17 cellular contexts compared by ENCODE assay signal in the genomic region with DNA sequence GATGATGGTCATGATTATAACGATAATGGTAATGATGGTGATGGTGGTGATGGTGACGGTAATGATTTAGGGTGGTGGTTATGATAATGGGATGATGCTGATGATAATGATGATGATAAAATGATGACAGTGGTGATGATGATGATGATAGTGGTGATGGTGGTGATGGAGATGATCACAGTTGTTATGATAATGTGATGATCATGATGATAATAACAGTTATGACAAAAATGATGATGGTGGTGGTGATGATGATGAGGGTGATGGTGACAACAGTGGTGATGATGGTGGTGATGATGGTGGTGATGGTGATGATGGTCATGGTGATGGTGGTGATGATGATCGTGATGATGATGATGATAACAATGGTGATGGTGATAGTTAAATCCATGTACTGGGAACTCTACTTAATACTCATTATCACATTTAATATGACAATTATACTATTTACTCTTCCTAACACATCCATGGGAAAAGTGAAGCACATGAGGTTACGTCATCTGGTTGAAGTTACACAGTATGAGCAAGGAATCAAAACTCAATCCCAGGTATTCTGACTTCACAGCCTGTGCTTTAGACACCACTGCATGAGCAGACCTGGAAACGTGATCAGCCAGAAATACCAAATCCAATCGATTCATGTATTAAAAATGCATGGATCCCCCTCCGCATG.
DNase-seq lines count a peak whose midpoint lies in the region; ATAC-seq, FAIRE-seq and TF ChIP-seq lines count a peak whose summit lies in the region.
"Had no signal": no experiment of that assay in that cellular context is flagged by ENCODE, and none has a peak within 500 bp of the region (broad histone marks: within the 10 kb centered on the region; RNA-seq: fewer than 3 reads in every experiment).

No MANE protein-coding gene starts in this region.

- TF ChIP-seq POLR2A in GM12891 (IDR thresholded peaks at IDR 0.05; ENCODE audit: low read depth, low read length) (no peak), H1 (IDR thresholded peaks at IDR 0.05; ENCODE audit: control extremely low read depth in 1 of 2, low read depth in 2 of 2, low read length in 2 of 2) (no peak)

- H3K23ac ChIP-seq in H1 (ENCODE audit: insufficient read length), result no peak overlapping the region

- H4K91ac ChIP-seq in H1 (replicated peaks; ENCODE audit: insufficient read length, low read length), result no peak overlapping the region

- POLR2A ChIA-PET in HEK293 (lab: Yijun Ruan, JAX), result no interaction called here
- POLR2A ChIA-PET in H1 (lab: Charles Lee; ENCODE audit: partially characterized antibody), result interaction anchor here (1.3 kb wide), 1 partner anchor 8 kb away, joined by 5 read pairs; no protein-coding TSS in a partner anchor
- POLR2A ChIA-PET in naive thymus-derived CD8-positive, alpha-beta T cell (lab: Charles Lee), result no interaction called here

- no peaks in the 10 kb centered on the region for H3K36me3 Mint-ChIP-seq in astrocyte (ENCODE audit: low read depth, unreplicated experiment)
- peaks cover 0 to 24% (median 11%) of the 10 kb centered on the region in 3 donors for H3K36me3 Mint-ChIP-seq in naive thymus-derived CD8-positive, alpha-beta T cell
- H3K36me3 Mint-ChIP-seq in stimulated activated effector memory CD8-positive, alpha-beta T cell treated with anti-CD3 and anti-CD28 coated beads, Interleukin-12 subunit alpha, Interleukin-12 subunit beta, amount 100 ng/mL, for 72 hours, result no peaks in the 10 kb centered on the region

- no peak overlapping the region for H4K8ac ChIP-seq in H1 (ENCODE audit: extremely low read depth, insufficient read depth, low read length)

- H3K9ac ChIP-seq in astrocyte (ENCODE audit: low read length), result no peak overlapping the region
- no peak overlapping the region for H3K9ac ChIP-seq in H1 (replicated peaks in 1 of 4; ENCODE audit: extremely low read depth in 1 of 4, low read depth in 3 of 4, low read length in 3 of 4)

- DNase-seq in GM12891 (ENCODE audit: insufficient read length, low spot score) (no peak), astrocyte (ENCODE audit: low read depth) (no peak), H1 (ENCODE audit: low read depth in 1 of 2, low spot score in 2 of 2) (no peak), WERI-Rb-1 (no peak)
- no peak for DNase-seq in naive thymus-derived CD8-positive, alpha-beta T cell
- no peak for DNase-seq in stimulated activated effector memory CD8-positive, alpha-beta T cell treated with anti-CD3 and anti-CD28 coated beads, Interleukin-12 subunit alpha, Interleukin-12 subunit beta, amount 100 ng/mL, for 72 hours (ENCODE audit: low spot score in 2 of 2)
- DNase-seq: C1 segment of cervical spinal cord; Calu3; CD4-positive, alpha-beta memory T cell; COR-L47; DMS53; DMS79 treated with DMSO at 0.1 percent for 48 hours had no signal

- H3K79me2 ChIP-seq in astrocyte (ENCODE audit: insufficient read depth, low read length) (no peaks in the 10 kb centered on the region), H1 (ENCODE audit: control insufficient read depth in 1 of 2, insufficient read depth in 2 of 2, low read length in 2 of 2) (no peaks in the 10 kb centered on the region)

- ATAC-seq in naive thymus-derived CD8-positive, alpha-beta T cell, result no peak
- no peak for ATAC-seq in stimulated activated effector memory CD8-positive, alpha-beta T cell treated with anti-CD3 and anti-CD28 coated beads, Interleukin-12 subunit alpha, Interleukin-12 subunit beta, amount 100 ng/mL, for 72 hours
- ATAC-seq: GM23338 had no signal

- 80 to 100% methylated on average over 1 to 7 of the region's 7 CpGs for WGBS in H1 (ENCODE audit: extremely low coverage in 1 of 2, insufficient coverage in 1 of 2, insufficient read length in 1 of 2, insufficient replicate concordance in 2 of 2, low coverage in 1 of 2, low lambda C conversion rate in 2 of 2, missing lambda C conversion rate in 1 of 2), 2 experiments

- no peak overlapping the region for H2BK120ac ChIP-seq in H1 (replicated peaks; ENCODE audit: low read depth, low read length)

- peak overlapping the region; percentile 89 for H3K56ac ChIP-seq in H1 (replicated peaks; ENCODE audit: insufficient read length, low read depth, low read length)

- no peak overlapping the region for H3K4ac ChIP-seq in H1 (replicated peaks; ENCODE audit: insufficient read length, low read depth, low read length)

- H3K27ac ChIP-seq in HEK293 (ENCODE audit: extremely low read depth, low read depth, low read length), result no peak overlapping the region
- no peak overlapping the region for H3K27ac ChIP-seq in astrocyte (ENCODE audit: low read depth, low read length)
- H3K27ac ChIP-seq in H1 (ENCODE audit: low read depth, low read length), result no peak overlapping the region
- H3K27ac ChIP-seq in WERI-Rb-1, result no peak overlapping the region

- H2BK5ac ChIP-seq in H1 (ENCODE audit: low read depth, low read length), result no peak overlapping the region

- H4K5ac ChIP-seq in H1 (ENCODE audit: insufficient read length, low read depth, low read length), result no peak overlapping the region

- H3K27ac Mint-ChIP-seq in astrocyte (ENCODE audit: unreplicated experiment), result no peak overlapping the region
- no peak overlapping the region for H3K27ac Mint-ChIP-seq in naive thymus-derived CD8-positive, alpha-beta T cell
- H3K27ac Mint-ChIP-seq in stimulated activated effector memory CD8-positive, alpha-beta T cell treated with anti-CD3 and anti-CD28 coated beads, Interleukin-12 subunit alpha, Interleukin-12 subunit beta, amount 100 ng/mL, for 72 hours, result no peak overlapping the region
- H3K27ac Mint-ChIP-seq: CD4-positive, alpha-beta memory T cell; GM23338 had no signal

- no peak overlapping the region for H3K18ac ChIP-seq in H1 (ENCODE audit: extremely low read depth, low read length)

- H2AFZ ChIP-seq in astrocyte (ENCODE audit: low read depth, low read length) (no peak overlapping the region), H1 (ENCODE audit: low read length) (no peak overlapping the region)
- H2AFZ ChIP-seq: GM23338 had no signal

- H2AK5ac ChIP-seq in H1 (ENCODE audit: low read depth, low read length), result no peak overlapping the region

- H3K27me3 Mint-ChIP-seq in astrocyte (ENCODE audit: low read depth, unreplicated experiment), result no peaks in the 10 kb centered on the region
- H3K27me3 Mint-ChIP-seq in naive thymus-derived CD8-positive, alpha-beta T cell, result peaks cover 0 to 3% (median 0%) of the 10 kb centered on the region in 5 donors
- H3K27me3 Mint-ChIP-seq: CD4-positive, alpha-beta memory T cell had no signal

- no peak overlapping the region for H3K4me2 ChIP-seq in astrocyte (ENCODE audit: low read length)
- no peak overlapping the region for H3K4me2 ChIP-seq in H1 (ENCODE audit: insufficient read depth in 1 of 2, low read depth in 2 of 2, low read length in 2 of 2)
- H3K4me2 ChIP-seq: GM23338 had no signal

- FAIRE-seq in GM12891 (lab: Jason Lieb, UNC) (peak; percentile 64), astrocyte (lab: Jason Lieb, UNC) (peak; percentile 45), H1 (lab: Jason Lieb, UNC) (no peak)
- FAIRE-seq: GM19239, H54 had no signal

- no peak overlapping the region for H3K14ac ChIP-seq in H1 (ENCODE audit: insufficient read length)

- H3K4me1 Mint-ChIP-seq in astrocyte (ENCODE audit: low read depth, unreplicated experiment), result peaks cover 5% of the 10 kb centered on the region
- H3K4me1 Mint-ChIP-seq in naive thymus-derived CD8-positive, alpha-beta T cell, result no peaks in the 10 kb centered on the region
- H3K4me1 Mint-ChIP-seq in stimulated activated effector memory CD8-positive, alpha-beta T cell treated with anti-CD3 and anti-CD28 coated beads, Interleukin-12 subunit alpha, Interleukin-12 subunit beta, amount 100 ng/mL, for 72 hours, result no peaks in the 10 kb centered on the region
- H3K4me1 Mint-ChIP-seq: GM23338 had no signal

- H3K79me1 ChIP-seq in H1 (ENCODE audit: low read depth, low read length), result no peaks in the 10 kb centered on the region

- CTCF ChIA-PET in HEK293 (lab: Yijun Ruan, JAX), result interaction anchor here (0.9 kb wide), 1 partner anchor 10 kb away, joined by 4 read pairs; no protein-coding TSS in a partner anchor
- CTCF ChIA-PET in H1 (lab: Charles Lee; ENCODE audit: partially characterized antibody), result interaction anchor here (1.5 kb wide), 1 partner anchor 12 kb away, joined by 4 read pairs; no protein-coding TSS in a partner anchor

- no peak overlapping the region for H3K4me3 Mint-ChIP-seq in astrocyte (ENCODE audit: unreplicated experiment)
- no peak overlapping the region for H3K4me3 Mint-ChIP-seq in naive thymus-derived CD8-positive, alpha-beta T cell
- no peak overlapping the region for H3K4me3 Mint-ChIP-seq in stimulated activated effector memory CD8-positive, alpha-beta T cell treated with anti-CD3 and anti-CD28 coated beads, Interleukin-12 subunit alpha, Interleukin-12 subunit beta, amount 100 ng/mL, for 72 hours
- H3K4me3 Mint-ChIP-seq: CD4-positive, alpha-beta memory T cell; GM23338 had no signal

- TF ChIP-seq RAD21 in H1 (IDR thresholded peaks at IDR 0.05 in 1 of 2, conservative IDR thresholded peaks at IDR 0.05 in 1 of 2; ENCODE audit: low read depth in 2 of 2, low read length in 2 of 2), result no peak

- no peaks in the 10 kb centered on the region for H3K27me3 ChIP-seq in astrocyte (ENCODE audit: insufficient read depth, low read length)
- H3K27me3 ChIP-seq in H1 (replicated peaks in 1 of 4; ENCODE audit: control insufficient read depth in 3 of 4, extremely low read depth in 1 of 4, insufficient read depth in 3 of 4, low read length in 3 of 4), result no peaks in the 10 kb centered on the region
- H3K27me3 ChIP-seq in WERI-Rb-1 (ENCODE audit: insufficient read depth, low read depth, severe bottlenecking), result no peaks in the 10 kb centered on the region

- TF ChIP-seq CTCF in HEK293 (tag by site-specific recombination; IDR thresholded peaks at IDR 0.05), result no peak
- TF ChIP-seq CTCF in astrocyte (IDR thresholded peaks at IDR 0.05; ENCODE audit: insufficient read depth, low read depth, low read length), result no peak
- no peak for TF ChIP-seq CTCF in H1 (IDR thresholded peaks at IDR 0.05; ENCODE audit: control extremely low read depth in 1 of 3, insufficient read depth in 1 of 3, low read depth in 1 of 3, low read length in 3 of 3)
- no peak for TF ChIP-seq CTCF in WERI-Rb-1 (IDR thresholded peaks at IDR 0.05; ENCODE audit: low read depth, low read length)

- no peak overlapping the region for H2BK15ac ChIP-seq in H1 (ENCODE audit: low read length)

- H2BK12ac ChIP-seq in H1 (ENCODE audit: low read depth, low read length), result no peak overlapping the region

- H3K23me2 ChIP-seq in H1 (ENCODE audit: low read depth, low read length), result peaks cover 12% of the 10 kb centered on the region; the same call in 1 of the 2 replicates

- H3K9me3 Mint-ChIP-seq in astrocyte (ENCODE audit: unreplicated experiment), result no peaks in the 10 kb centered on the region
- H3K9me3 Mint-ChIP-seq in naive thymus-derived CD8-positive, alpha-beta T cell, result peaks cover 0 to 27% (median 13%) of the 10 kb centered on the region in 9 donors
- peaks cover 3% of the 10 kb centered on the region for H3K9me3 Mint-ChIP-seq in stimulated activated effector memory CD8-positive, alpha-beta T cell treated with anti-CD3 and anti-CD28 coated beads, Interleukin-12 subunit alpha, Interleukin-12 subunit beta, amount 100 ng/mL, for 72 hours
- H3K9me3 Mint-ChIP-seq: GM23338 had no signal

- H2BK20ac ChIP-seq in H1 (ENCODE audit: low read length), result no peak overlapping the region

- no peaks in the 10 kb centered on the region for H3K36me3 ChIP-seq in HEK293 (ENCODE audit: control insufficient read depth in 2 of 2, insufficient read depth in 1 of 2, low read length in 2 of 2)
- no peaks in the 10 kb centered on the region for H3K36me3 ChIP-seq in astrocyte (ENCODE audit: insufficient read depth, low read length)
- H3K36me3 ChIP-seq in H1 (ENCODE audit: control insufficient read depth in 2 of 4, insufficient read depth in 4 of 4, low read length in 3 of 4), result no peaks in the 10 kb centered on the region
- H3K36me3 ChIP-seq in WERI-Rb-1, result no peaks in the 10 kb centered on the region
- H3K36me3 ChIP-seq: HAP-1 had no signal

- H3K4me3 ChIP-seq in HEK293 (ENCODE audit: low read depth, low read length) (no peak overlapping the region), astrocyte (ENCODE audit: insufficient read depth, low read depth, low read length) (no peak overlapping the region), H1 (ENCODE audit: extremely low read depth in 1 of 4, insufficient read depth in 2 of 4, low read depth in 3 of 4, low read length in 4 of 4) (no peak overlapping the region), WERI-Rb-1 (ENCODE audit: low read depth, low read length) (no peak overlapping the region)
- H3K4me3 ChIP-seq: GM23338, HAP-1 had no signal

- no peaks in the 10 kb centered on the region for H3K9me3 ChIP-seq in HEK293 (ENCODE audit: control insufficient read depth, insufficient read depth, low read depth, low read length)
- H3K9me3 ChIP-seq in astrocyte (ENCODE audit: insufficient read depth, low read depth, low read length), result peaks cover 13% of the 10 kb centered on the region
- peaks cover 0 to 3% of the 10 kb centered on the region in 2 experiments; a peak in 1 of 4 replicates for H3K9me3 ChIP-seq in H1 (ENCODE audit: insufficient read depth in 2 of 2, low read depth in 1 of 2, low read length in 1 of 2)
- H3K9me3 ChIP-seq in WERI-Rb-1 (ENCODE audit: severe bottlenecking), result peaks cover 4% of the 10 kb centered on the region
- H3K9me3 ChIP-seq: HAP-1 had no signal

- H3K4me1 ChIP-seq in HEK293 (ENCODE audit: control insufficient read depth, insufficient read depth, low read length), result no peaks in the 10 kb centered on the region
- no peaks in the 10 kb centered on the region for H3K4me1 ChIP-seq in astrocyte (ENCODE audit: insufficient read depth, low read length)
- H3K4me1 ChIP-seq in H1 (replicated peaks in 1 of 4; ENCODE audit: control insufficient read depth in 3 of 4, insufficient read depth in 4 of 4, low read length in 3 of 4), result no peaks in the 10 kb centered on the region
- H3K4me1 ChIP-seq: HAP-1 had no signal

- H4K20me1 ChIP-seq in astrocyte (ENCODE audit: insufficient read depth, low read length) (no peaks in the 10 kb centered on the region), H1 (replicated peaks in 1 of 2; ENCODE audit: control insufficient read depth in 1 of 2, insufficient read depth in 2 of 2, low read length in 2 of 2) (peaks cover 0 to 7% of the 10 kb centered on the region in 2 experiments)

- TF ChIP-seq EP300 in H1 (IDR thresholded peaks at IDR 0.05; ENCODE audit: borderline replicate concordance in 1 of 2, low read depth in 2 of 2, low read length in 2 of 2), result no peak
